In genomic region chr7:85405503-85405902, GRCh38 we compare ENCODE assay signal across 24 cellular contexts.
"Had no signal": no experiment of that assay in that cellular context is flagged by ENCODE, and none has a peak within 500 bp of the region (broad histone marks: within the 10 kb centered on the region; RNA-seq: fewer than 3 reads in every experiment).

No MANE protein-coding gene starts in this region.

- H3K9me3 ChIP-seq: colonic mucosa, esophagus muscularis mucosa, esophagus squamous epithelium, gastrocnemius medialis, gastroesophageal sphincter had no signal

- H3K9me3 Mint-ChIP-seq: dendritic cell treated with granulocyte-macrophage colony-stimulating factor and Interleukin-4, amounts not matched to agents 40 ng/mL and 50 ng/mL, for 4 days; endodermal cell had no signal

- DNase-seq: colonic mucosa; cortex of kidney; dermis blood vessel endothelial cell; dorsolateral prefrontal cortex; effector CD4-positive, alpha-beta T cell; effector CD8-positive, alpha-beta T cell; effector memory CD4-positive, alpha-beta T cell; effector memory CD8-positive, alpha-beta T cell; endodermal cell; erythroblast; esophagus squamous epithelium; gastrocnemius medialis; glutamatergic neuron; head of caudate nucleus; heart left ventricle; heart right ventricle had no signal

- H3K4me3 ChIP-seq: colonic mucosa, coronary artery, dorsolateral prefrontal cortex, esophagus muscularis mucosa, esophagus squamous epithelium, gastrocnemius medialis, gastroesophageal sphincter, heart left ventricle, heart right ventricle had no signal

- H3K36me3 ChIP-seq: colonic mucosa, esophagus muscularis mucosa, esophagus squamous epithelium, gastrocnemius medialis, gastroesophageal sphincter, heart left ventricle, heart right ventricle had no signal

- H3K4me3 Mint-ChIP-seq: dendritic cell treated with granulocyte-macrophage colony-stimulating factor and Interleukin-4, amounts not matched to agents 40 ng/mL and 50 ng/mL, for 4 days; effector memory CD8-positive, alpha-beta T cell; endodermal cell had no signal

- H3K4me1 ChIP-seq: colonic mucosa, esophagus muscularis mucosa, esophagus squamous epithelium, foreskin keratinocyte, gastrocnemius medialis, gastroesophageal sphincter, heart left ventricle, heart right ventricle had no signal

- H3K4me1 Mint-ChIP-seq: endodermal cell had no signal

- ATAC-seq: effector memory CD8-positive, alpha-beta T cell; esophagus mucosa; gastrocnemius medialis; gastroesophageal sphincter; heart left ventricle; heart right ventricle had no signal

- H3K27me3 Mint-ChIP-seq: dendritic cell treated with granulocyte-macrophage colony-stimulating factor and Interleukin-4, amounts not matched to agents 40 ng/mL and 50 ng/mL, for 4 days; effector memory CD8-positive, alpha-beta T cell had no signal

- FAIRE-seq: endothelial cell of umbilical vein had no signal

- H3K27me3 ChIP-seq: colonic mucosa, dorsolateral prefrontal cortex, esophagus muscularis mucosa, esophagus squamous epithelium, foreskin keratinocyte, gastrocnemius medialis, gastroesophageal sphincter, heart left ventricle, heart right ventricle had no signal

- H3K27ac Mint-ChIP-seq: dendritic cell treated with granulocyte-macrophage colony-stimulating factor and Interleukin-4, amounts not matched to agents 40 ng/mL and 50 ng/mL, for 4 days; effector memory CD8-positive, alpha-beta T cell; endodermal cell had no signal

- H3K27ac ChIP-seq: colonic mucosa, coronary artery, dorsolateral prefrontal cortex, epithelial cell of prostate, esophagus muscularis mucosa, esophagus squamous epithelium, foreskin keratinocyte, gastrocnemius medialis, gastroesophageal sphincter, heart left ventricle, heart right ventricle had no signal
